Comparison of ENCODE assay signal across 13 cellular contexts in genomic region chr16:12900599-12901203, GRCh38.
A peak's percentile ranks its signal among the peaks of the same experiment; 100 is the strongest.
DNase-seq lines count a peak whose midpoint lies in the region; ATAC-seq and TF ChIP-seq lines count a peak whose summit lies in the region.
"Had no signal": no experiment of that assay in that cellular context is flagged by ENCODE, and none has a peak within 500 bp of the region (broad histone marks: within the 10 kb centered on the region; RNA-seq: fewer than 3 reads in every experiment).

No MANE protein-coding gene starts in this region.

- H3K4me3 ChIP-seq in HUES48 (ENCODE audit: low read depth, low read length) (peak overlapping the region; percentile 89), iPS-18a (ENCODE audit: low read length) (peak overlapping the region; percentile 79), retinal pigment epithelial cell (ENCODE audit: low read length) (peak overlapping the region; percentile 20)

- H3K27me3 ChIP-seq in HUES48 (ENCODE audit: control insufficient read depth, insufficient read depth, low read length) (peaks cover 14% of the 10 kb centered on the region), iPS-18a (ENCODE audit: control insufficient read depth, insufficient read depth, low read length) (peaks cover 26% of the 10 kb centered on the region)

- H3K4me1 ChIP-seq in HUES48 (ENCODE audit: control insufficient read depth, insufficient read depth, low read length) (peaks cover 44% of the 10 kb centered on the region), iPS-18a (ENCODE audit: control insufficient read depth, low read depth, low read length) (peaks cover 19% of the 10 kb centered on the region)

- H3K27ac ChIP-seq in HUES48 (ENCODE audit: low read depth, low read length) (peak overlapping the region; percentile 10), angular gyrus (ENCODE audit: low read depth, low read length) (peak overlapping the region; percentile 85), iPS-18a (ENCODE audit: low read length) (no peak overlapping the region)
- H3K27ac ChIP-seq: transverse colon had no signal

- no peak for DNase-seq in retinal pigment epithelial cell (ENCODE audit: low read depth)
- no peak for DNase-seq in amniotic stem cell (lab: John Stamatoyannopoulos, UW)
- DNase-seq in stimulated activated CD4-positive, alpha-beta T cell treated with anti-CD3 and anti-CD28 coated beads, Interleukin-4, amount 100 ng/mL, for 1 hour, result no peak
- DNase-seq: activated CD4-positive, alpha-beta memory T cell treated with anti-CD3 and anti-CD28 coated beads for 36 hours; immature natural killer cell; Karpas-422; NCI-H2081; small intestine; transverse colon had no signal

- no peaks in the 10 kb centered on the region for H3K9me3 ChIP-seq in HUES48 (ENCODE audit: control insufficient read depth, insufficient read depth, low read length)
- no peaks in the 10 kb centered on the region for H3K9me3 ChIP-seq in iPS-18a (ENCODE audit: control insufficient read depth, low read depth, low read length)
- H3K9me3 ChIP-seq: transverse colon had no signal

- ATAC-seq in HG03378 (IDR thresholded peaks at IDR 0.05; ENCODE audit: unreplicated experiment), result no peak

- peaks cover 5% of the 10 kb centered on the region; the same call in 1 of the 2 replicates for H3K36me3 ChIP-seq in HUES48 (ENCODE audit: control insufficient read depth, insufficient read depth, low read length)
- H3K36me3 ChIP-seq in iPS-18a (ENCODE audit: control insufficient read depth, low read depth, low read length), result no peaks in the 10 kb centered on the region
- H3K36me3 ChIP-seq: transverse colon had no signal

- H3K9ac ChIP-seq in HUES48 (ENCODE audit: low read depth, low read length) (peak overlapping the region; percentile 69), iPS-18a (ENCODE audit: low read length) (peak overlapping the region; percentile 64)

- TF ChIP-seq CTCF in retinal pigment epithelial cell (conservative IDR thresholded peaks at IDR 0.05; ENCODE audit: low read depth, low read length), result no peak

Comparison
In these comparisons a context has a peak if more than half of its experiments do, and no peak if none do; other contexts are left out.
1. H3K4me3 ChIP-seq: peak in every context shown above with its lines; median percentile 89 in HUES48; 79 in iPS-18a; 20 in retinal pigment epithelial cell.